Comparison of ENCODE assay signal across 8 cellular contexts in genomic region chr5:136080113-136080482, GRCh38. TPM values are rescaled to one million over a fixed set of nuclear protein-coding genes. Genes with fewer than 3 reads are reported as not detected.
A peak's percentile ranks its signal among the peaks of the same experiment; 100 is the strongest.
DNase-seq lines count a peak whose midpoint lies in the region; ATAC-seq and TF ChIP-seq lines count a peak whose summit lies in the region.

No MANE protein-coding gene starts in this region.

- ATAC-seq in stimulated activated naive CD8-positive, alpha-beta T cell treated with anti-CD3 and anti-CD28 coated beads, Interleukin-15, Interleukin-2, amounts not matched to agents 100 U/mL and 50 U/mL, for 24 hours = no peak
- peak; percentile 5 for ATAC-seq in activated CD8-positive, alpha-beta T cell treated with anti-CD3 and anti-CD28 coated beads for 36 hours

- H3K27me3 Mint-ChIP-seq in stimulated activated naive CD8-positive, alpha-beta T cell treated with anti-CD3 and anti-CD28 coated beads, Interleukin-15, Interleukin-2, amounts not matched to agents 100 ng/mL and 50 ng/mL, for 24 hours = peaks cover 49% of the 10 kb centered on the region
- peaks cover 37% of the 10 kb centered on the region for H3K27me3 Mint-ChIP-seq in activated CD8-positive, alpha-beta T cell treated with anti-CD3 and anti-CD28 coated beads for 36 hours

- peak overlapping the region; percentile 93 for H3K27ac Mint-ChIP-seq in stimulated activated naive CD8-positive, alpha-beta T cell treated with anti-CD3 and anti-CD28 coated beads, Interleukin-15, Interleukin-2, amounts not matched to agents 100 ng/mL and 50 ng/mL, for 24 hours
- H3K27ac Mint-ChIP-seq in activated CD8-positive, alpha-beta T cell treated with anti-CD3 and anti-CD28 coated beads for 36 hours = peak overlapping the region; percentile 45

- peaks cover 12% of the 10 kb centered on the region for H3K4me1 Mint-ChIP-seq in stimulated activated naive CD8-positive, alpha-beta T cell treated with anti-CD3 and anti-CD28 coated beads, Interleukin-15, Interleukin-2, amounts not matched to agents 100 ng/mL and 50 ng/mL, for 24 hours (ENCODE audit: low read depth)
- H3K4me1 Mint-ChIP-seq in activated CD8-positive, alpha-beta T cell treated with anti-CD3 and anti-CD28 coated beads for 36 hours (ENCODE audit: low read depth) = peaks cover 2% of the 10 kb centered on the region

- H3K27me3 ChIP-seq in kidney epithelial cell (ENCODE audit: control insufficient read depth, insufficient read depth, low read length) = peaks cover 2% of the 10 kb centered on the region

- no peaks in the 10 kb centered on the region for H3K9me3 Mint-ChIP-seq in stimulated activated naive CD8-positive, alpha-beta T cell treated with anti-CD3 and anti-CD28 coated beads, Interleukin-15, Interleukin-2, amounts not matched to agents 100 ng/mL and 50 ng/mL, for 24 hours
- no peaks in the 10 kb centered on the region for H3K9me3 Mint-ChIP-seq in activated CD8-positive, alpha-beta T cell treated with anti-CD3 and anti-CD28 coated beads for 36 hours

- H3K36me3 Mint-ChIP-seq in stimulated activated naive CD8-positive, alpha-beta T cell treated with anti-CD3 and anti-CD28 coated beads, Interleukin-15, Interleukin-2, amounts not matched to agents 100 ng/mL and 50 ng/mL, for 24 hours (ENCODE audit: low read depth) = no peaks in the 10 kb centered on the region
- no peaks in the 10 kb centered on the region for H3K36me3 Mint-ChIP-seq in activated CD8-positive, alpha-beta T cell treated with anti-CD3 and anti-CD28 coated beads for 36 hours (ENCODE audit: low read depth)

- peak overlapping the region; percentile 75 for H3K4me3 Mint-ChIP-seq in stimulated activated naive CD8-positive, alpha-beta T cell treated with anti-CD3 and anti-CD28 coated beads, Interleukin-15, Interleukin-2, amounts not matched to agents 100 ng/mL and 50 ng/mL, for 24 hours
- peak overlapping the region; percentile 67 for H3K4me3 Mint-ChIP-seq in activated CD8-positive, alpha-beta T cell treated with anti-CD3 and anti-CD28 coated beads for 36 hours

- DNase-seq in stimulated activated naive CD8-positive, alpha-beta T cell treated with anti-CD3 and anti-CD28 coated beads, Interleukin-15, Interleukin-2, amounts not matched to agents 100 U/mL and 50 U/mL, for 24 hours = no peak
- DNase-seq in activated CD8-positive, alpha-beta T cell treated with anti-CD3 and anti-CD28 coated beads for 36 hours = no peak
- DNase-seq in kidney epithelial cell (ENCODE audit: low read depth) (no peak), islet precursor cell (no peak), NCI-H1092 (lab: John Stamatoyannopoulos, UW) (no peak), T-helper 9 cell (no peak)
- DNase-seq in activated CD4-positive, alpha-beta T cell treated with anti-CD3 and anti-CD28 coated beads for 4 hours = no peak

- POLR2A ChIA-PET in activated CD8-positive, alpha-beta T cell treated with anti-CD3 and anti-CD28 coated beads for 36 hours (lab: Charles Lee) = no interaction called here

- CTCF ChIA-PET in activated CD8-positive, alpha-beta T cell treated with anti-CD3 and anti-CD28 coated beads for 36 hours (lab: Charles Lee) = interaction anchor here (1.8 kb wide), 1 partner anchor 101 kb away, joined by 6 read pairs; no protein-coding TSS in a partner anchor

- no peak for TF ChIP-seq CTCF in activated CD8-positive, alpha-beta T cell treated with anti-CD3 and anti-CD28 coated beads for 36 hours (IDR thresholded peaks at IDR 0.05)
- TF ChIP-seq CTCF in kidney epithelial cell (IDR thresholded peaks at IDR 0.05; ENCODE audit: insufficient read depth, low read length, poor library complexity, severe bottlenecking) = no peak

- H3K4me3 ChIP-seq in kidney epithelial cell (ENCODE audit: low read depth, low read length) = peak overlapping the region; percentile 70

- no peaks in the 10 kb centered on the region for H3K36me3 ChIP-seq in kidney epithelial cell (ENCODE audit: control insufficient read depth, insufficient read depth, low read length)

- intact Hi-C loops in activated CD8-positive, alpha-beta T cell treated with anti-CD3 and anti-CD28 coated beads for 36 hours (cut with micrococcal nuclease) = loop anchor here (5.0 to 10.0 kb wide), 3 partner anchors 105 to 193 kb away; no protein-coding TSS in a partner anchor

RNA-seq across cellular contexts. Expression of gene TGFBI, which starts 51.3 kb away (rescaled TPM):
- total RNA-seq in activated CD8-positive, alpha-beta T cell treated with anti-CD3 and anti-CD28 coated beads for 36 hours = not detected
- 443 and 453 TPM in 2 replicates for total RNA-seq in kidney epithelial cell

RNA-seq across cellular contexts. Expression of gene SMAD5, which starts 52.5 kb away (rescaled TPM):
- 10 to 100 TPM; 12.4 to 12.5 TPM for total RNA-seq in activated CD8-positive, alpha-beta T cell treated with anti-CD3 and anti-CD28 coated beads for 36 hours
- 37.4 and 40.1 TPM in 2 replicates for total RNA-seq in kidney epithelial cell

Comparison
In these comparisons a context has a peak if more than half of its experiments do, and no peak if none do; other contexts are left out.
1. RNA of gene TGFBI, which starts 51.3 kb away (total RNA-seq): 443 to 453 TPM in kidney epithelial cell; not detected in activated CD8-positive, alpha-beta T cell treated with anti-CD3 and anti-CD28 coated beads for 36 hours; every median in the first group is over 100 times any median in the second.